In the genomic region with DNA sequence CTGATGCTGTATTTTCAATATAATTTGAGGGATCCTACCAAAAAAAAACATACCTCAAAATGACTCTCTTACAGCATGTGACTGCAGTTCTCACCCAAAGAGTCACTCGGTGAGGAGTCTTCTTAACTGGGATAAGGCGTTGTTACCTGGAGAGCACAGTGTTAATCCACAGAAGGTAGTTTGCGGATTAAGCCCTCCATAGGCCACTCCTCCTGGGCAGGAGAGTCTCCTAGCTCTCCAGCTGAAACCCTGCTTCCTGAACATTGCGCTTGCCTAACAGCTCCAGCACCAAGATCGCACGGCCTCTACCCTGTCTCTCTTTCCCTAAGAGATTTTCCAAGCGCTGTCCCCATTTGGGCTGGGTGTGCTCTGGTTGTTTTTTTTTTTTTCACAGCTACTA, we compare ENCODE assay signal across 20 cellular contexts.
A peak's percentile ranks its signal among the peaks of the same experiment; 100 is the strongest.
DNase-seq lines count a peak whose midpoint lies in the region; ATAC-seq and TF ChIP-seq lines count a peak whose summit lies in the region.
"Had no signal": no experiment of that assay in that cellular context is flagged by ENCODE, and none has a peak within 500 bp of the region (broad histone marks: within the 10 kb centered on the region; RNA-seq: fewer than 3 reads in every experiment).

No MANE protein-coding gene starts in this region.

- H3K4me1 Mint-ChIP-seq in activated T-helper 17 cell treated with anti-CD3 and anti-CD28 coated beads, Interleukin-2, amount 50 U/mL, for 72 hours = no peaks in the 10 kb centered on the region

- H3K27ac Mint-ChIP-seq in activated T-helper 17 cell treated with anti-CD3 and anti-CD28 coated beads, Interleukin-2, amount 50 U/mL, for 72 hours = no peak overlapping the region
- H3K27ac Mint-ChIP-seq: CD4-positive, alpha-beta memory T cell had no signal

- no peaks in the 10 kb centered on the region for H3K36me3 ChIP-seq in H7 (replicated peaks; ENCODE audit: control insufficient read depth, insufficient read depth, low read length)
- H3K36me3 ChIP-seq in WERI-Rb-1 = no peaks in the 10 kb centered on the region
- H3K36me3 ChIP-seq: MG63 had no signal

- no peaks in the 10 kb centered on the region for H3K9me3 Mint-ChIP-seq in activated T-helper 17 cell treated with anti-CD3 and anti-CD28 coated beads, Interleukin-2, amount 50 U/mL, for 72 hours

- DNase-seq in DMS53 (lab: John Stamatoyannopoulos, UW) = peak; percentile 7
- DNase-seq in DMS53 treated with DMSO at 0.1 percent for 48 hours (lab: John Stamatoyannopoulos, UW; ENCODE audit: unreplicated experiment) = no peak
- DNase-seq in H7 = peak; percentile 18
- DNase-seq in WERI-Rb-1 = peak; percentile 79
- peak; percentile 41 for DNase-seq in iPS-NIHi7 (ENCODE audit: extremely low spot score)
- no peak for DNase-seq in activated effector memory CD4-positive, alpha-beta T cell treated with anti-CD3 and anti-CD28 coated beads, Interleukin-2, amount 50 U/mL, for 16 hours
- DNase-seq in KG1 (lab: John Stamatoyannopoulos, UW) = no peak
- DNase-seq: CD4-positive, alpha-beta memory T cell; DND-41; GDM1; MG63; NCI-H1092; NCI-H187; NCI-H2171; NCI-H446; RPMI8226; SIG-M5 had no signal

- H3K36me3 Mint-ChIP-seq in activated T-helper 17 cell treated with anti-CD3 and anti-CD28 coated beads, Interleukin-2, amount 50 U/mL, for 72 hours (ENCODE audit: low read depth) = no peaks in the 10 kb centered on the region
- H3K36me3 Mint-ChIP-seq: CD4-positive, alpha-beta memory T cell had no signal

- H3K4me3 ChIP-seq in H7 (ENCODE audit: insufficient read depth, low read depth, low read length) = no peak overlapping the region
- peak overlapping the region; percentile 28 for H3K4me3 ChIP-seq in WERI-Rb-1 (ENCODE audit: low read depth, low read length)
- H3K4me3 ChIP-seq: MG63 had no signal

- no peak for TF ChIP-seq CTCF in WERI-Rb-1 (IDR thresholded peaks at IDR 0.05; ENCODE audit: low read depth, low read length)

- H3K4me3 Mint-ChIP-seq in activated T-helper 17 cell treated with anti-CD3 and anti-CD28 coated beads, Interleukin-2, amount 50 U/mL, for 72 hours = no peak overlapping the region
- H3K4me3 Mint-ChIP-seq: CD4-positive, alpha-beta memory T cell had no signal

- ATAC-seq in activated T-helper 17 cell treated with anti-CD3 and anti-CD28 coated beads, Interleukin-2, amount 50 U/mL, for 72 hours (replicated peaks) = no peak

- peaks cover 6% of the 10 kb centered on the region; the same call in 1 of the 2 replicates for H3K27me3 ChIP-seq in H7 (ENCODE audit: control insufficient read depth, insufficient read depth, low read length)
- no peaks in the 10 kb centered on the region for H3K27me3 ChIP-seq in WERI-Rb-1 (ENCODE audit: insufficient read depth, low read depth, severe bottlenecking)
- H3K27me3 ChIP-seq: MG63 had no signal

- H3K27me3 Mint-ChIP-seq in activated T-helper 17 cell treated with anti-CD3 and anti-CD28 coated beads, Interleukin-2, amount 50 U/mL, for 72 hours = peaks cover 29% of the 10 kb centered on the region

- H3K9me3 ChIP-seq in WERI-Rb-1 (ENCODE audit: severe bottlenecking) = peaks cover 5% of the 10 kb centered on the region

- no peak overlapping the region; the same call in 1 of the 2 replicates for H3K27ac ChIP-seq in WERI-Rb-1
- H3K27ac ChIP-seq: 22Rv1, KMS-11 had no signal

Comparison
In these comparisons a context has a peak if more than half of its experiments do, and no peak if none do; other contexts are left out.
1. DNase-seq: peak in DMS53 (single experiment), H7 (single experiment), WERI-Rb-1 (single experiment) and iPS-NIHi7 (single experiment); none in DMS53 treated with DMSO at 0.1 percent for 48 hours (single experiment), activated effector memory CD4-positive, alpha-beta T cell treated with anti-CD3 and anti-CD28 coated beads, Interleukin-2, amount 50 U/mL, for 16 hours (single experiment) and KG1 (single experiment).